In genomic region chrX:76550016-76550415, GRCh38 we compare ENCODE assay signal across 34 cellular contexts.
"Had no signal": no experiment of that assay in that cellular context is flagged by ENCODE, and none has a peak within 500 bp of the region (broad histone marks: within the 10 kb centered on the region; RNA-seq: fewer than 3 reads in every experiment).

No MANE protein-coding gene starts in this region.

- H3K4me3 ChIP-seq: MG63 had no signal

- H3K4me2 ChIP-seq: KMS-11 had no signal

- DNase-seq: Karpas-422, Kasumi-1, MG63, MV-4-11, NCI-H1048, NCI-H1092, NCI-H1092 treated with DMSO at 0.1 percent for 48 hours, NCI-H1105, NCI-H1105 treated with DMSO at 0.1 percent for 48 hours, NCI-H1417, NCI-H1417 treated with DMSO at 0.1 percent for 48 hours, NCI-H1436, NCI-H1436 treated with DMSO at 0.1 percent for 48 hours, NCI-H146, NCI-H1694, NCI-H1694 treated with DMSO at 0.1 percent for 48 hours, NCI-H187, NCI-H187 treated with DMSO at 0.1 percent for 48 hours, NCI-H1930, NCI-H2029, NCI-H2029 treated with DMSO at 0.1 percent for 48 hours, NCI-H2081, NCI-H2081 treated with DMSO at 0.1 percent for 48 hours, NCI-H2107, NCI-H2171, NCI-H2171 treated with DMSO at 0.1 percent for 48 hours, NCI-H2227 treated with DMSO at 0.1 percent for 48 hours, NCI-H226, NCI-H345, NCI-H446, NCI-H446 treated with DMSO at 0.1 percent for 48 hours, NCI-H510A, NCI-H510A treated with DMSO at 0.1 percent for 48 hours had no signal

- H3K9me3 ChIP-seq: MG63 had no signal

- H3K27me3 ChIP-seq: MG63 had no signal

- H3K27ac ChIP-seq: KMS-11 had no signal

- H3K36me3 ChIP-seq: MG63 had no signal

- H3K9ac ChIP-seq: KMS-11 had no signal
